ENCODE assay signal across 20 cellular contexts in the genomic region with DNA sequence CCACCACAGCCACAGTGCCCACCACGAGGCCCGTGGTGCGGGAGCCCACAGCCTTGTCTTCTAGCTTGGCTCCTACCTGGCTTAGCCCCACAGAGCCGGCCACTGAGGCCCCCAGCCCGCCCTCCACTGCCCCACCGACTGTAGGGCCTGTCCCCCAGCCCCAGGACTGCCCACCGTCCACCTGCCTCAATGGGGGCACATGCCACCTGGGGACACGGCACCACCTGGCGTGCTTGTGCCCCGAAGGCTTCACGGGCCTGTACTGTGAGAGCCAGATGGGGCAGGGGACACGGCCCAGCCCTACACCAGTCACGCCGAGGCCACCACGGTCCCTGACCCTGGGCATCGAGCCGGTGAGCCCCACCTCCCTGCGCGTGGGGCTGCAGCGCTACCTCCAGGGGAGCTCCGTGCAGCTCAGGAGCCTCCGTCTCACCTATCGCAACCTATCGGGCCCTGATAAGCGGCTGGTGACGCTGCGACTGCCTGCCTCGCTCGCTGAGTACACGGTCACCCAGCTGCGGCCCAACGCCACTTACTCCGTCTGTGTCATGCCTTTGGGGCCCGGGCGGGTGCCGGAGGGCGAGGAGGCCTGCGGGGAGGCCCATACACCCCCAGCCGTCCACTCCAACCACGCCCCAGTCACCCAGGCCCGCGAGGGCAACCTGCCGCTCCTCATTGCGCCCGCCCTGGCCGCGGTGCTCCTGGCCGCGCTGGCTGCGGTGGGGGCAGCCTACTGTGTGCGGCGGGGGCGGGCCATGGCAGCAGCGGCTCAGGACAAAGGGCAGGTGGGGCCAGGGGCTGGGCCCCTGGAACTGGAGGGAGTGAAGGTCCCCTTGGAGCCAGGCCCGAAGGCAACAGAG. TPM values are rescaled to one million over a fixed set of nuclear protein-coding genes. Genes with fewer than 3 reads are reported as not detected.
DNase-seq lines count a peak whose midpoint lies in the region; ATAC-seq, FAIRE-seq and TF ChIP-seq lines count a peak whose summit lies in the region.
"Had no signal": no experiment of that assay in that cellular context is flagged by ENCODE, and none has a peak within 500 bp of the region (broad histone marks: within the 10 kb centered on the region; RNA-seq: fewer than 3 reads in every experiment).

No MANE protein-coding gene starts in this region.

- no peak overlapping the region for H2AFZ ChIP-seq in GM12878 (ENCODE audit: control insufficient read depth, low read depth, low read length)

- no peak for TF ChIP-seq RAD21 in GM12878 (IDR thresholded peaks at IDR 0.05; ENCODE audit: insufficient read depth, low read depth, low read length)

- RAD21 ChIA-PET in GM12878 (lab: Charles Lee; ENCODE audit: unreplicated experiment), result no interaction called here

- POLR2A ChIA-PET in GM12878 (lab: Charles Lee), result no interaction called here

- WGBS in heart right ventricle, 2 donors, result 95% methylated on average over 54 to 55 of the region's 55 CpGs
- WGBS in GM12878 (ENCODE audit: insufficient coverage, insufficient replicate concordance, low lambda C conversion rate, missing lambda C conversion rate), result 98% methylated on average over 53 of the region's 55 CpGs
- WGBS in thyroid gland, 2 donors, result 94 to 95% methylated on average over 28 to 35 of the region's 55 CpGs
- 93% methylated on average over 53 of the region's 55 CpGs for WGBS in prostate gland

- H3K27ac ChIP-seq in heart right ventricle, result peak overlapping the region in 4 of 10 donors; percentile 6 to 40 (median 38)
- no peak overlapping the region for H3K27ac ChIP-seq in GM12878 (ENCODE audit: control insufficient read depth, insufficient read depth)
- peak overlapping the region; percentile 20 for H3K27ac ChIP-seq in layer of hippocampus (ENCODE audit: low read depth, low read length)
- H3K27ac ChIP-seq in thyroid gland, result peak overlapping the region; percentile 88 to 98 (median 92)
- no peak overlapping the region for H3K27ac ChIP-seq in prostate gland
- H3K27ac ChIP-seq: esophagus squamous epithelium had no signal

- H3K79me2 ChIP-seq in GM12878 (ENCODE audit: control insufficient read depth, insufficient read depth, low read length), result no peaks in the 10 kb centered on the region

- DNase-seq in left ventricle myocardium superior, result peak; percentile 29
- no peak for DNase-seq in heart right ventricle
- no peak for DNase-seq in GM12878 (ENCODE audit: low read depth, low spot score)
- DNase-seq in thyroid gland, result no peak
- no peak for DNase-seq in head of caudate nucleus
- no peak for DNase-seq in prostate gland (ENCODE audit: low spot score)
- DNase-seq: activated CD4-positive, alpha-beta T cell treated with anti-CD3 and anti-CD28 coated beads for 48 hours; activated CD8-positive, alpha-beta memory T cell treated with anti-CD3 and anti-CD28 coated beads, Interleukin-2, amount 10 ng/mL, durations not matched to agents 7 days and 5 days; Caco-2; DND-41; esophagus squamous epithelium; NCI-H1105; small intestine; stimulated activated naive CD4-positive, alpha-beta T cell had no signal

- ATAC-seq in left ventricle myocardium superior (no peak), heart right ventricle (no peak), GM12878 (no peak), GM21423 (IDR thresholded peaks at IDR 0.05; ENCODE audit: unreplicated experiment) (no peak)
- ATAC-seq: activated CD8-positive, alpha-beta memory T cell treated with anti-CD3 and anti-CD28 coated beads, Interleukin-2, amount 10 ng/mL, durations not matched to agents 7 days and 5 days; activated naive CD4-positive, alpha-beta T cell treated with anti-CD3 and anti-CD28 coated beads, Interleukin-2, amount 50 U/mL, for 72 hours had no signal

- H3K4me1 ChIP-seq in heart right ventricle (peaks cover 12 to 69% (median 26%) of the 10 kb centered on the region in 9 donors), GM12878 (ENCODE audit: control insufficient read depth, insufficient read depth, low read length) (no peaks in the 10 kb centered on the region), thyroid gland (peaks cover 48 to 66% of the 10 kb centered on the region in 2 donors), prostate gland (replicated peaks) (peaks cover 4% of the 10 kb centered on the region)
- H3K4me1 ChIP-seq: Caco-2 had no signal

- peaks cover 0 to 82% (median 11%) of the 10 kb centered on the region in 9 donors for H3K36me3 ChIP-seq in heart right ventricle
- peaks cover 0 to 11% of the 10 kb centered on the region in 2 experiments; a peak in 3 of 4 replicates for H3K36me3 ChIP-seq in GM12878 (ENCODE audit: control insufficient read depth in 2 of 2, insufficient read depth in 2 of 2, low read length in 1 of 2)
- H3K36me3 ChIP-seq in thyroid gland, result peaks cover 0 to 12% of the 10 kb centered on the region in 2 donors
- H3K36me3 ChIP-seq in prostate gland, result no peaks in the 10 kb centered on the region

- H3K9me3 ChIP-seq in heart right ventricle (no peaks in the 10 kb centered on the region), GM12878 (replicated peaks; ENCODE audit: control insufficient read depth, insufficient read depth, low read length) (no peaks in the 10 kb centered on the region), thyroid gland (no peaks in the 10 kb centered on the region), prostate gland (no peaks in the 10 kb centered on the region)
- H3K9me3 ChIP-seq: Caco-2, esophagus squamous epithelium had no signal

- in situ Hi-C loops in GM12878 (cut with MboI), result no loop called here

- SMC1A ChIA-PET in GM12878 (lab: Charles Lee; ENCODE audit: uncharacterized antibody, unreplicated experiment), result no interaction called here

- no TSS peak for BruUV-seq in GM12878 (replicated peaks; lab: Mats Ljungman, UMichigan)

- CTCF ChIA-PET in GM12878 (lab: Yijun Ruan, JAX), result interaction anchor here (0.6 kb wide), 1 partner anchor 21 kb away, joined by 3 read pairs; no protein-coding TSS in a partner anchor

- no peak overlapping the region for H3K4me2 ChIP-seq in GM12878 (ENCODE audit: control insufficient read depth, insufficient read depth)

- intact Hi-C loops in left ventricle myocardium superior (cut with micrococcal nuclease), result no loop called here
- intact Hi-C loops in heart right ventricle (cut with DNase I), result no loop called here
- intact Hi-C loops in GM12878 (cut with micrococcal nuclease; ENCODE audit: unreplicated experiment), result no loop called here
- intact Hi-C loops in thyroid gland (cut with DNase I), result no loop called here
- intact Hi-C loops in head of caudate nucleus (cut with DNase I), result no loop called here
- intact Hi-C loops in prostate gland (cut with DNase I), result no loop called here

- TF ChIP-seq EP300 in GM12878 (IDR thresholded peaks at IDR 0.05; ENCODE audit: borderline replicate concordance in 1 of 2, control insufficient read depth in 1 of 2, low read depth in 2 of 2, low read length in 2 of 2), result no peak

- no peak for TF ChIP-seq CTCF in heart right ventricle (IDR thresholded peaks at IDR 0.05)
- TF ChIP-seq CTCF in GM12878 (IDR thresholded peaks at IDR 0.05 in 2 of 3, conservative IDR thresholded peaks at IDR 0.05 in 1 of 3; ENCODE audit: control insufficient read depth in 2 of 3, extremely low read depth in 1 of 3, insufficient read depth in 1 of 3, low read depth in 3 of 3, low read length in 3 of 3), result no peak
- TF ChIP-seq CTCF in thyroid gland (IDR thresholded peaks at IDR 0.05), result no peak
- TF ChIP-seq CTCF in prostate gland (IDR thresholded peaks at IDR 0.05), result no peak

- H3K27me3 ChIP-seq in heart right ventricle, result no peaks in the 10 kb centered on the region
- no peaks in the 10 kb centered on the region for H3K27me3 ChIP-seq in GM12878 (replicated peaks in 1 of 2; ENCODE audit: control insufficient read depth in 2 of 2, insufficient read depth in 2 of 2, low read length in 1 of 2)
- no peaks in the 10 kb centered on the region for H3K27me3 ChIP-seq in layer of hippocampus (ENCODE audit: control insufficient read depth, insufficient read depth, low read length)
- H3K27me3 ChIP-seq in thyroid gland, result no peaks in the 10 kb centered on the region
- H3K27me3 ChIP-seq in prostate gland (replicated peaks; ENCODE audit: insufficient read depth), result no peaks in the 10 kb centered on the region
- H3K27me3 ChIP-seq: esophagus squamous epithelium had no signal

- no peak for FAIRE-seq in GM12878 (lab: Jason Lieb, UNC)
- FAIRE-seq: A204.1, astrocyte, GM12892, small intestine had no signal

- TF ChIP-seq POLR2A in GM12878 (IDR thresholded peaks at IDR 0.05; ENCODE audit: low read depth, low read length) (peak; percentile 65), thyroid gland (IDR thresholded peaks at IDR 0.05) (no peak), prostate gland (IDR thresholded peaks at IDR 0.05) (no peak)

- H4K20me1 ChIP-seq in GM12878 (ENCODE audit: control insufficient read depth, insufficient read depth), result no peaks in the 10 kb centered on the region

- H3K4me3 ChIP-seq in heart right ventricle (no peak overlapping the region), GM12878 (no peak overlapping the region), thyroid gland (replicated peaks in 1 of 3) (no peak overlapping the region), prostate gland (no peak overlapping the region)
- H3K4me3 ChIP-seq: esophagus squamous epithelium had no signal

- H3K9ac ChIP-seq in GM12878 (ENCODE audit: control insufficient read depth, insufficient read depth, low read length), result no peak overlapping the region

RNA-seq across cellular contexts. Expression of gene VASN, which starts 10.5 kb away (rescaled TPM):
- 4.3 TPM for total RNA-seq in left ventricle myocardium superior
- 10 to 100 TPM in 1 of 10 donors, 1 to 10 TPM in 9; 3.1 to 14.7 (median 5.8) TPM for total RNA-seq in heart right ventricle
- polyA plus RNA-seq in heart right ventricle, result 10 to 100 TPM in 1 of 2 donors, 1 to 10 TPM in 1; 7.7 to 27.9 TPM
- total RNA-seq in GM12878 (2013; cell fraction: nucleolus; rRNA removed), result not detected in 2 replicates
- not detected in 2 replicates for total RNA-seq in GM12878 (2014; rRNA removed)
- total RNA-seq in GM12878 (2014; rRNA removed; fragmentation: Illumina TruSeq; extraction: Trizol), result not detected in 2 replicates
- 0.10 TPM in 1 of 2 replicates, not detected in the other for total RNA-seq in GM12878 (2021)
- 0.08 TPM for polyA plus RNA-seq in GM12878 (2011; ENCODE audit: low read depth)
- polyA plus RNA-seq in GM12878 (2011; rRNA removed), result not detected in 2 replicates
- not detected in 2 replicates for polyA plus RNA-seq in GM12878 (2011; cell fraction: cytosol; rRNA removed)
- not detected in 2 replicates for polyA plus RNA-seq in GM12878 (2011; cell fraction: nucleus; rRNA removed)
- 0.24 and 0.27 TPM in 2 replicates for polyA plus RNA-seq in GM12878 (2012)
- polyA plus RNA-seq in GM12878 (2014; fragmentation: Illumina TruSeq; extraction: Trizol), result not detected in 2 replicates
- under 1 TPM in 1 of 2 experiments, not detected in 1; 0.02 TPM for polyA plus RNA-seq in GM12878 (2014; fragmentation: Nextera tagmentation; extraction: Ambion mirVana)
- not detected in 2 replicates for polyA plus RNA-seq in GM12878 (2014; rRNA removed)
- under 1 TPM; 0.18 to 0.19 TPM for polyA plus RNA-seq in GM12878 (2016; fragmentation: Nextera tagmentation; extraction: Ambion mirVana)
- not detected in 2 replicates for polyA minus RNA-seq in GM12878 (2011; rRNA and poly(A)+ RNA removed)
- polyA minus RNA-seq in GM12878 (2011; cell fraction: cytosol; rRNA and poly(A)+ RNA removed), result not detected in 2 replicates
- polyA minus RNA-seq in GM12878 (2011; cell fraction: nucleus; rRNA and poly(A)+ RNA removed), result not detected in 2 replicates
- total RNA-seq in thyroid gland, result 10 to 100 TPM; 21.9 to 47.0 (median 28.8) TPM
- total RNA-seq in prostate gland, result 10 to 100 TPM; 13.1 to 97.4 TPM
- total RNA-seq: activated CD8-positive, alpha-beta memory T cell treated with anti-CD3 and anti-CD28 coated beads, Interleukin-2, amount 10 ng/mL, durations not matched to agents 7 days and 5 days; activated naive CD4-positive, alpha-beta T cell treated with anti-CD3 and anti-CD28 coated beads, Interleukin-2, amount 50 U/mL, for 72 hours had no signal

RNA-seq across cellular contexts. Expression of gene PAM16, which starts 31.0 kb away (rescaled TPM):
- 70.0 TPM for total RNA-seq in left ventricle myocardium superior
- 10 to 100 TPM; 44.2 to 75.0 (median 55.6) TPM for total RNA-seq in heart right ventricle
- polyA plus RNA-seq in heart right ventricle, result 100 to 1,000 TPM; 136 to 288 TPM
- 21.2 and 24.9 TPM in 2 replicates for total RNA-seq in GM12878 (2013; cell fraction: nucleolus; rRNA removed)
- total RNA-seq in GM12878 (2014; rRNA removed), result 50.2 and 55.4 TPM in 2 replicates
- total RNA-seq in GM12878 (2014; rRNA removed; fragmentation: Illumina TruSeq; extraction: Trizol), result 17.8 and 18.5 TPM in 2 replicates
- 54.9 and 61.6 TPM in 2 replicates for total RNA-seq in GM12878 (2021)
- 39.3 TPM for polyA plus RNA-seq in GM12878 (2011; ENCODE audit: low read depth)
- 22.5 and 32.8 TPM in 2 replicates for polyA plus RNA-seq in GM12878 (2011; rRNA removed)
- polyA plus RNA-seq in GM12878 (2011; cell fraction: cytosol; rRNA removed), result 58.1 and 79.3 TPM in 2 replicates
- 47.2 and 67.5 TPM in 2 replicates for polyA plus RNA-seq in GM12878 (2011; cell fraction: nucleus; rRNA removed)
- 37.2 and 40.1 TPM in 2 replicates for polyA plus RNA-seq in GM12878 (2012)
- polyA plus RNA-seq in GM12878 (2014; fragmentation: Illumina TruSeq; extraction: Trizol), result 8.4 and 20.7 TPM in 2 replicates
- 10 to 100 TPM; 20.8 to 48.1 TPM for polyA plus RNA-seq in GM12878 (2014; fragmentation: Nextera tagmentation; extraction: Ambion mirVana)
- polyA plus RNA-seq in GM12878 (2014; rRNA removed), result 94.3 and 100 TPM in 2 replicates
- polyA plus RNA-seq in GM12878 (2016; fragmentation: Nextera tagmentation; extraction: Ambion mirVana), result 10 to 100 TPM; 72.8 to 78.7 TPM
- polyA minus RNA-seq in GM12878 (2011; rRNA and poly(A)+ RNA removed), result 8.5 and 14.6 TPM in 2 replicates
- polyA minus RNA-seq in GM12878 (2011; cell fraction: cytosol; rRNA and poly(A)+ RNA removed), result 7.2 and 14.3 TPM in 2 replicates
- polyA minus RNA-seq in GM12878 (2011; cell fraction: nucleus; rRNA and poly(A)+ RNA removed), result 5.3 and 10.8 TPM in 2 replicates
- 10 to 100 TPM in 3 of 4 donors, 1 to 10 TPM in 1; 5.6 to 60.2 (median 27.3) TPM for total RNA-seq in thyroid gland
- 100 to 1,000 TPM in 1 of 2 donors, 10 to 100 TPM in 1; 28.6 to 100 TPM for total RNA-seq in prostate gland

RNA-seq across cellular contexts. Expression of gene CORO7, which starts 34.2 kb away (rescaled TPM):
- total RNA-seq in left ventricle myocardium superior (10.1 TPM), heart right ventricle (10 to 100 TPM in 5 of 10 donors, 1 to 10 TPM in 5; 6.5 to 21.8 (median 10.1) TPM), GM12878 (2014; rRNA removed) (43.2 and 56.5 TPM in 2 replicates), GM12878 (2014; rRNA removed; fragmentation: Illumina TruSeq; extraction: Trizol) (18.9 and 19.0 TPM in 2 replicates), GM12878 (2021) (89.2 and 91.7 TPM in 2 replicates), thyroid gland (10 to 100 TPM; 17.9 to 53.7 (median 29.7) TPM), prostate gland (100 to 1,000 TPM in 1 of 2 donors, 10 to 100 TPM in 1; 24.1 to 122 TPM)
- polyA plus RNA-seq in heart right ventricle (10 to 100 TPM; 11.9 to 17.0 TPM), GM12878 (2011; rRNA removed) (11.9 and 40.0 TPM in 2 replicates), GM12878 (2014; fragmentation: Illumina TruSeq; extraction: Trizol) (6.0 and 17.2 TPM in 2 replicates), GM12878 (2014; fragmentation: Nextera tagmentation; extraction: Ambion mirVana) (under 1 TPM; 0.64 to 0.84 TPM), GM12878 (2014; rRNA removed) (65.8 and 76.0 TPM in 2 replicates), GM12878 (2016; fragmentation: Nextera tagmentation; extraction: Ambion mirVana) (10 to 100 TPM; 47.4 to 49.1 TPM)
- 187 and 203 TPM in 2 replicates for total RNA-seq in GM12878 (2013; cell fraction: nucleolus; rRNA removed)
- 17.8 TPM for polyA plus RNA-seq in GM12878 (2011; ENCODE audit: low read depth)
- polyA plus RNA-seq in GM12878 (2011; cell fraction: cytosol; rRNA removed), result 37.9 and 44.2 TPM in 2 replicates
- polyA plus RNA-seq in GM12878 (2011; cell fraction: nucleus; rRNA removed), result 362 and 561 TPM in 2 replicates
- polyA plus RNA-seq in GM12878 (2012), result 49.8 and 53.5 TPM in 2 replicates
- polyA minus RNA-seq in GM12878 (2011; rRNA and poly(A)+ RNA removed), result 32.8 and 55.7 TPM in 2 replicates
- 61.5 and 64.5 TPM in 2 replicates for polyA minus RNA-seq in GM12878 (2011; cell fraction: cytosol; rRNA and poly(A)+ RNA removed)
- polyA minus RNA-seq in GM12878 (2011; cell fraction: nucleus; rRNA and poly(A)+ RNA removed), result 68.3 and 121 TPM in 2 replicates

RNA-seq across cellular contexts. Expression of gene DNAJA3, which starts 43.5 kb away (rescaled TPM):
- 83.9 TPM for total RNA-seq in left ventricle myocardium superior
- total RNA-seq in heart right ventricle, result 10 to 100 TPM; 51.4 to 76.7 (median 72.5) TPM
- 10 to 100 TPM; 29.0 to 52.1 TPM for polyA plus RNA-seq in heart right ventricle
- total RNA-seq in GM12878 (2013; cell fraction: nucleolus; rRNA removed), result 60.1 and 70.0 TPM in 2 replicates
- 76.3 and 83.5 TPM in 2 replicates for total RNA-seq in GM12878 (2014; rRNA removed)
- total RNA-seq in GM12878 (2014; rRNA removed; fragmentation: Illumina TruSeq; extraction: Trizol), result 51.7 and 55.6 TPM in 2 replicates
- 56.4 and 65.9 TPM in 2 replicates for total RNA-seq in GM12878 (2021)
- 14.5 TPM for polyA plus RNA-seq in GM12878 (2011; ENCODE audit: low read depth)
- 40.8 and 43.1 TPM in 2 replicates for polyA plus RNA-seq in GM12878 (2011; rRNA removed)
- 45.7 and 57.3 TPM in 2 replicates for polyA plus RNA-seq in GM12878 (2011; cell fraction: cytosol; rRNA removed)
- 77.1 and 83.1 TPM in 2 replicates for polyA plus RNA-seq in GM12878 (2011; cell fraction: nucleus; rRNA removed)
- polyA plus RNA-seq in GM12878 (2012), result 26.9 and 35.4 TPM in 2 replicates
- polyA plus RNA-seq in GM12878 (2014; fragmentation: Illumina TruSeq; extraction: Trizol), result 29.4 and 51.3 TPM in 2 replicates
- polyA plus RNA-seq in GM12878 (2014; fragmentation: Nextera tagmentation; extraction: Ambion mirVana), result 10 to 100 TPM in 1 of 2 experiments, 1 to 10 TPM in 1; 8.4 to 20.4 TPM
- polyA plus RNA-seq in GM12878 (2014; rRNA removed), result 77.4 and 80.1 TPM in 2 replicates
- 100 to 1,000 TPM; 124 to 141 TPM for polyA plus RNA-seq in GM12878 (2016; fragmentation: Nextera tagmentation; extraction: Ambion mirVana)
- 27.5 and 30.2 TPM in 2 replicates for polyA minus RNA-seq in GM12878 (2011; rRNA and poly(A)+ RNA removed)
- 12.6 and 13.5 TPM in 2 replicates for polyA minus RNA-seq in GM12878 (2011; cell fraction: cytosol; rRNA and poly(A)+ RNA removed)
- 21.3 and 42.6 TPM in 2 replicates for polyA minus RNA-seq in GM12878 (2011; cell fraction: nucleus; rRNA and poly(A)+ RNA removed)
- total RNA-seq in thyroid gland, result 10 to 100 TPM; 41.0 to 61.0 (median 51.0) TPM
- total RNA-seq in prostate gland, result 10 to 100 TPM; 47.6 to 60.0 TPM

Comparison
In these comparisons a context has a peak if more than half of its experiments do, and no peak if none do; other contexts are left out.
1. H3K27ac ChIP-seq: peak in layer of hippocampus (single experiment) and thyroid gland (3 of 3); none in GM12878 (single experiment) and prostate gland (0 of 2).